In the genomic region with DNA sequence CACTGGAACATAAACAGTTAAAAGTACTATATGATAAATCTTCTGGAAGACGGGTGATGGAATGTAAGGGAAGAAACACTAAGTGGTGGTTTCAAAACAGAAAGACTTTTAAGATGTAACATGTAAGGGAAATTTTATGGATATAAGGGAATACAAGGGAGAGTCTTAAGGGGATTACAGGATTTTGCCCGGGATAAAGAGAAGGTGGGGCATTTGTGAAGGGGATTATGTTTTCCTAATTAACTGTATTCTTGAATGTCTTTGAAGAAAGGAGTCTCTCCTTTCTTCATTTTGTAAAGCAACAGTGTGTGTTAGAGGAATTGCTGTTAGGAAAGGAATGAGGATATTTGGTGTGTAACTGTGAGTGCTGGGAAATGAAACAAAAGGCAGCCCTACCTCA, we compare ENCODE assay signal across 19 cellular contexts.
"Had no signal": no experiment of that assay in that cellular context is flagged by ENCODE, and none has a peak within 500 bp of the region (broad histone marks: within the 10 kb centered on the region; RNA-seq: fewer than 3 reads in every experiment).

No MANE protein-coding gene starts in this region.

- H3K9me3 Mint-ChIP-seq: T-helper 1 cell treated with Interleukin-12 subunit alpha and Interleukin-12 subunit beta and Interleukin-4 antibody, amounts not matched to agents 30 μg/mL and 1 μg/mL, for 36 hours had no signal

- ATAC-seq: Panc1, PC-3, T-cell had no signal

- H3K27me3 Mint-ChIP-seq: T-cell had no signal

- H3K36me3 Mint-ChIP-seq: T-cell had no signal

- DNase-seq: KBM-7, NCI-H1092, NCI-H1105 treated with DMSO at 0.1 percent for 48 hours, NCI-H1417 treated with DMSO at 0.1 percent for 48 hours, NCI-H146, NCI-H1694 treated with DMSO at 0.1 percent for 48 hours, NCI-H1930, NCI-H2081, NCI-H2107, NCI-H2227 treated with DMSO at 0.1 percent for 48 hours, NCI-H526, PC-3, SHP77, SK-N-SH, SW 1271, T-cell had no signal

- H3K9me3 ChIP-seq: SK-N-SH had no signal

- H3K4me3 Mint-ChIP-seq: T-cell; T-helper 1 cell treated with Interleukin-12 subunit alpha and Interleukin-12 subunit beta and Interleukin-4 antibody, amounts not matched to agents 30 μg/mL and 1 μg/mL, for 36 hours had no signal

- H3K27ac ChIP-seq: RWPE1 had no signal

- H3K27ac Mint-ChIP-seq: T-cell; T-helper 1 cell treated with Interleukin-12 subunit alpha and Interleukin-12 subunit beta and Interleukin-4 antibody, amounts not matched to agents 30 μg/mL and 1 μg/mL, for 36 hours had no signal
